In genomic region chr16:29805232-29806095, GRCh38 we compare ENCODE assay signal across 1 cellular context.
TF ChIP-seq lines count a peak whose summit lies in the region.

No MANE protein-coding gene starts in this region.

TF ChIP-seq in K562, 482 proteins besides CTCF, POLR2A, EP300 and RAD21 (continued from another document and continues in another):
- TF ChIP-seq PBX2 (CRISPR knock-in tag; IDR thresholded peaks at IDR 0.05; ENCODE audit: low read depth), result no peak
- TF ChIP-seq PBX2 (tag; conservative IDR thresholded peaks at IDR 0.05; ENCODE audit: low read depth), result no peak
- 0 out of 2 replicates have a peak, but pooled peaks have one; percentile 18 for TF ChIP-seq ZBTB40 (IDR thresholded peaks at IDR 0.05)
- no peak for TF ChIP-seq ZBTB40 (CRISPR knock-in tag; IDR thresholded peaks at IDR 0.05)
- TF ChIP-seq POLR2B (IDR thresholded peaks at IDR 0.05; ENCODE audit: low read depth, partially characterized antibody), result peak; percentile 90
- no peak for TF ChIP-seq ZNF277 (CRISPR knock-in tag; IDR thresholded peaks at IDR 0.05; ENCODE audit: borderline replicate concordance)
- peak; percentile 94 for TF ChIP-seq MITF (IDR thresholded peaks at IDR 0.05)
- TF ChIP-seq ZNF655 (CRISPR knock-in tag; IDR thresholded peaks at IDR 0.05), result no peak
- no peak for TF ChIP-seq HOXB6 (CRISPR knock-in tag; IDR thresholded peaks at IDR 0.05; ENCODE audit: borderline replicate concordance)
- no peak for TF ChIP-seq STAT6 (CRISPR knock-in tag; IDR thresholded peaks at IDR 0.05)
- TF ChIP-seq NKRF (IDR thresholded peaks at IDR 0.05; ENCODE audit: borderline replicate concordance), result peak; percentile 45; the same call in 1 of the 2 replicates
- peak; percentile 76; the same call in 1 of the 2 replicates for TF ChIP-seq FOXO4 (CRISPR knock-in tag; IDR thresholded peaks at IDR 0.05)
- TF ChIP-seq ZBTB33 (CRISPR knock-in tag; IDR thresholded peaks at IDR 0.05), result no peak
- TF ChIP-seq GMEB1 (CRISPR knock-in tag; IDR thresholded peaks at IDR 0.05), result peak; percentile 84
- TF ChIP-seq DACH1 (IDR thresholded peaks at IDR 0.05; ENCODE audit: partially characterized antibody), result peak; percentile 6
- peak; percentile 99 for TF ChIP-seq VEZF1 (CRISPR knock-in tag; IDR thresholded peaks at IDR 0.05)
